In the genomic region with DNA sequence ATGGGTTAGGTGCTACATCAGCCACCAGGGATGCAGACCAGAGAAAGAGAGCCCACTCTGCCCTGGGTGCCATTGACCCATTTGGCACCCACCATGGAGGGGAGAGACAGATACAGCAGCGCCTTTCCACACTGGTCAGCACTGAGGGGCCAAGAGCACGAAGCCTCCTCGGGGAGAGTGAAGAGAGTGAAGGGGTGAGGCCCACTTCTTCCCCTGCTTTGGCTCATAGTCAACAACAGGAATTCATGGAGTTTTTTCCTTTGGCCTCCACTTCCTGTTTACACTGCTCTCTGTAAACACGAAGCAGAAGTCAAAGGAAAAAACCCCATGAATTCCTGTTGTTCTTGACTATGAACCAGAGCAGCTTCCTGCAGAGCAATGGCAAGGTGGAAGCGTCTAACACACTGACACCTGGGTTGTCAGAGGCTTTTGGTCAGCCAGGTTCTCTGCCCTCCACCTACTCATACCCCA, we compare ENCODE assay signal across 1 cellular context.
TF ChIP-seq lines count a peak whose summit lies in the region.

No MANE protein-coding gene starts in this region.

TF ChIP-seq in HepG2, 621 proteins besides CTCF, POLR2A, EP300 and RAD21 (continued from another document and continues in another):
- TF ChIP-seq E2F1 (CRISPR knock-in tag; IDR thresholded peaks at IDR 0.05), result no peak
- no peak for TF ChIP-seq ZNF562 (CRISPR knock-in tag; IDR thresholded peaks at IDR 0.05; ENCODE audit: borderline replicate concordance)
- no peak for TF ChIP-seq ZBTB8A (CRISPR knock-in tag; IDR thresholded peaks at IDR 0.05; ENCODE audit: borderline replicate concordance, low read depth)
- TF ChIP-seq SIX1 (CRISPR knock-in tag; IDR thresholded peaks at IDR 0.05; ENCODE audit: borderline replicate concordance), result no peak
- peak; percentile 65 for TF ChIP-seq ZNF770 (CRISPR knock-in tag; IDR thresholded peaks at IDR 0.05)
- TF ChIP-seq XRCC5 (optimal IDR thresholded peaks at IDR 0.05; ENCODE audit: low read length), result no peak
- peak; percentile 87; the same call in 1 of the 2 replicates for TF ChIP-seq NFIC (IDR thresholded peaks at IDR 0.05; ENCODE audit: low read length)
- TF ChIP-seq TCF7 (IDR thresholded peaks at IDR 0.05; ENCODE audit: low read depth), result no peak
- TF ChIP-seq ZNF24 (IDR thresholded peaks at IDR 0.05), result peak; percentile 52; the same call in 1 of the 2 replicates
- no peak for TF ChIP-seq CCAR2 (optimal IDR thresholded peaks at IDR 0.05; ENCODE audit: low read depth, low read length)
- no peak for TF ChIP-seq HNRNPK (IDR thresholded peaks at IDR 0.05; ENCODE audit: low read depth, low read length, poor library complexity, severe bottlenecking)
- TF ChIP-seq HOXA5 (CRISPR knock-in tag; IDR thresholded peaks at IDR 0.05), result no peak
- TF ChIP-seq ZNF501 (CRISPR knock-in tag; IDR thresholded peaks at IDR 0.05), result peak; percentile 69
- TF ChIP-seq MLLT10 (CRISPR knock-in tag; IDR thresholded peaks at IDR 0.05), result no peak
- no peak for TF ChIP-seq REXO4 (CRISPR knock-in tag; IDR thresholded peaks at IDR 0.05; ENCODE audit: borderline replicate concordance)
- TF ChIP-seq ZNF883 (CRISPR knock-in tag; IDR thresholded peaks at IDR 0.05; ENCODE audit: not compliant biosample characterization), result no peak
- TF ChIP-seq ZHX1 (CRISPR knock-in tag; IDR thresholded peaks at IDR 0.05; ENCODE audit: low read depth), result no peak
- no peak; the same call in 1 of the 2 replicates for TF ChIP-seq HOXA3 (CRISPR knock-in tag; IDR thresholded peaks at IDR 0.05)
- TF ChIP-seq RCOR2 (CRISPR knock-in tag; IDR thresholded peaks at IDR 0.05), result 0 out of 2 replicates have a peak, but pooled peaks have one; percentile 42
- TF ChIP-seq ZNF709 (CRISPR knock-in tag; IDR thresholded peaks at IDR 0.05), result 0 out of 2 replicates have a peak, but pooled peaks have one; percentile 63
- TF ChIP-seq DPF2 (CRISPR knock-in tag; IDR thresholded peaks at IDR 0.05; ENCODE audit: borderline replicate concordance, low read depth), result peak; percentile 53; the same call in 1 of the 2 replicates
- no peak for TF ChIP-seq ZBTB14 (CRISPR knock-in tag; IDR thresholded peaks at IDR 0.05)
- peak; percentile 89; the same call in 1 of the 2 replicates for TF ChIP-seq IKZF5 (CRISPR knock-in tag; IDR thresholded peaks at IDR 0.05)
- no peak for TF ChIP-seq ZNF552 (CRISPR knock-in tag; IDR thresholded peaks at IDR 0.05; ENCODE audit: borderline replicate concordance)
- TF ChIP-seq ZNF484 (CRISPR knock-in tag; IDR thresholded peaks at IDR 0.05; ENCODE audit: borderline replicate concordance, low read depth), result no peak
- TF ChIP-seq, protein P1, sequence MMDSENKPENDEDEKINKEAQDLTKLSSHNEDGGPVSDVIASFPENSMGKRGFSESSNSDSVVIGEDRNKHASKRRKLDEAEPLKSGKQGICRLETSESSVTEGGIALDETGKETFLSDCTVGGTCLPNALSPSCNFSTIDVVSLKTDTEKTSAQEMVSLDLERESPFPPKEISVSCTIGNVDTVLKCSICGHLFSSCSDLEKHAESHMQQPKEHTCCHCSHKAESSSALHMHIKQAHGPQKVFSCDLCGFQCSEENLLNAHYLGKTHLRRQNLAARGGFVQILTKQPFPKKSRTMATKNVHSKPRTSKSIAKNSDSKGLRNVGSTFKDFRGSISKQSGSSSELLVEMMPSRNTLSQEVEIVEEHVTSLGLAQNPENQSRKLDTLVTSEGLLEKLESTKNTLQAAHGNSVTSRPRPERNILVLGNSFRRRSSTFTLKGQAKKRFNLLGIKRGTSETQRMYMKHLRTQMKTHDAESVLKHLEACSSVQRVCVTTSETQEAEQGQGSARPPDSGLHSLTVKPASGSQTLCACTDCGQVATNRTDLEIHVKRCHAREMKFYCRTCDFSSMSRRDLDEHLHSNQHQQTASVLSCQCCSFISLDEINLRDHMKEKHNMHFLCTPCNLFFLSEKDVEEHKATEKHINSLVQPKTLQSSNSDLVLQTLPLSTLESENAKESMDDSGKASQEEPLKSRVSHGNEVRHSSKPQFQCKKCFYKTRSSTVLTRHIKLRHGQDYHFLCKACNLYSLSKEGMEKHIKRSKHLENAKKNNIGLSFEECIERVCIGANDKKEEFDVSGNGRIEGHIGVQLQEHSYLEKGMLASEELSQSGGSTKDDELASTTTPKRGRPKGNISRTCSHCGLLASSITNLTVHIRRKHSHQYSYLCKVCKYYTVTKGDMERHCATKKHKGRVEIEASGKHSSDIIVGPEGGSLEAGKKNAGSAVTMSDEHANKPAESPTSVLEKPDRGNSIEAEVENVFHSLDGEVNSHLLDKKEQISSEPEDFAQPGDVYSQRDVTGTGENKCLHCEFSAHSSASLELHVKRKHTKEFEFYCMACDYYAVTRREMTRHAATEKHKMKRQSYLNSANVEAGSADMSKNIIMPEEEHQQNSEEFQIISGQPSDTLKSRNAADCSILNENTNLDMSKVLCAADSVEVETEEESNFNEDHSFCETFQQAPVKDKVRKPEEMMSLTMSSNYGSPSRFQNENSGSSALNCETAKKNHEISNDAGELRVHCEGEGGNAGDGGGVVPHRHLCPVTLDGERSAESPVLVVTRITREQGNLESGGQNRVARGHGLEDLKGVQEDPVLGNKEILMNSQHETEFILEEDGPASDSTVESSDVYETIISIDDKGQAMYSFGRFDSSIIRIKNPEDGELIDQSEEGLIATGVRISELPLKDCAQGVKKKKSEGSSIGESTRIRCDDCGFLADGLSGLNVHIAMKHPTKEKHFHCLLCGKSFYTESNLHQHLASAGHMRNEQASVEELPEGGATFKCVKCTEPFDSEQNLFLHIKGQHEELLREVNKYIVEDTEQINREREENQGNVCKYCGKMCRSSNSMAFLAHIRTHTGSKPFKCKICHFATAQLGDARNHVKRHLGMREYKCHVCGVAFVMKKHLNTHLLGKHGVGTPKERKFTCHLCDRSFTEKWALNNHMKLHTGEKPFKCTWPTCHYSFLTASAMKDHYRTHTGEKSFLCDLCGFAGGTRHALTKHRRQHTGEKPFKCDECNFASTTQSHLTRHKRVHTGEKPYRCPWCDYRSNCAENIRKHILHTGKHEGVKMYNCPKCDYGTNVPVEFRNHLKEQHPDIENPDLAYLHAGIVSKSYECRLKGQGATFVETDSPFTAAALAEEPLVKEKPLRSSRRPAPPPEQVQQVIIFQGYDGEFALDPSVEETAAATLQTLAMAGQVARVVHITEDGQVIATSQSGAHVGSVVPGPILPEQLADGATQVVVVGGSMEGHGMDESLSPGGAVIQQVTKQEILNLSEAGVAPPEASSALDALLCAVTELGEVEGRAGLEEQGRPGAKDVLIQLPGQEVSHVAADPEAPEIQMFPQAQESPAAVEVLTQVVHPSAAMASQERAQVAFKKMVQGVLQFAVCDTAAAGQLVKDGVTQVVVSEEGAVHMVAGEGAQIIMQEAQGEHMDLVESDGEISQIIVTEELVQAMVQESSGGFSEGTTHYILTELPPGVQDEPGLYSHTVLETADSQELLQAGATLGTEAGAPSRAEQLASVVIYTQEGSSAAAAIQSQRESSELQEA (CRISPR knock-in tag; IDR thresholded peaks at IDR 0.05; ENCODE audit: not compliant biosample characterization), result no peak
- no peak for TF ChIP-seq GATAD1 (CRISPR knock-in tag; IDR thresholded peaks at IDR 0.05)
- TF ChIP-seq RARA (CRISPR knock-in tag; IDR thresholded peaks at IDR 0.05), result peak; percentile 60
- no peak for TF ChIP-seq ZBTB21 (CRISPR knock-in tag; IDR thresholded peaks at IDR 0.05)
- no peak for TF ChIP-seq IKZF4 (CRISPR knock-in tag; IDR thresholded peaks at IDR 0.05; ENCODE audit: borderline replicate concordance, low read depth, not compliant biosample characterization)
- no peak for TF ChIP-seq ZNF205 (CRISPR knock-in tag; IDR thresholded peaks at IDR 0.05)
- no peak for TF ChIP-seq NR2C2 (CRISPR knock-in tag; IDR thresholded peaks at IDR 0.05; ENCODE audit: borderline replicate concordance)
- TF ChIP-seq TBX2 (CRISPR knock-in tag; IDR thresholded peaks at IDR 0.05; ENCODE audit: borderline replicate concordance), result no peak; the same call in 1 of the 2 replicates
- no peak for TF ChIP-seq ZFP36 (IDR thresholded peaks at IDR 0.05; ENCODE audit: borderline replicate concordance, low read depth, low read length, partially characterized antibody)
- TF ChIP-seq KDM5B (CRISPR knock-in tag; IDR thresholded peaks at IDR 0.05; ENCODE audit: borderline replicate concordance), result no peak; the same call in 1 of the 2 replicates
- TF ChIP-seq, protein P2, sequence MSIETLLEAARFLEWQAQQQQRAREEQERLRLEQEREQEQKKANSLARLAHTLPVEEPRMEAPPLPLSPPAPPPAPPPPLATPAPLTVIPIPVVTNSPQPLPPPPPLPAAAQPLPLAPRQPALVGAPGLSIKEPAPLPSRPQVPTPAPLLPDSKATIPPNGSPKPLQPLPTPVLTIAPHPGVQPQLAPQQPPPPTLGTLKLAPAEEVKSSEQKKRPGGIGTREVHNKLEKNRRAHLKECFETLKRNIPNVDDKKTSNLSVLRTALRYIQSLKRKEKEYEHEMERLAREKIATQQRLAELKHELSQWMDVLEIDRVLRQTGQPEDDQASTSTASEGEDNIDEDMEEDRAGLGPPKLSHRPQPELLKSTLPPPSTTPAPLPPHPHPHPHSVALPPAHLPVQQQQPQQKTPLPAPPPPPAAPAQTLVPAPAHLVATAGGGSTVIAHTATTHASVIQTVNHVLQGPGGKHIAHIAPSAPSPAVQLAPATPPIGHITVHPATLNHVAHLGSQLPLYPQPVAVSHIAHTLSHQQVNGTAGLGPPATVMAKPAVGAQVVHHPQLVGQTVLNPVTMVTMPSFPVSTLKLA (IDR thresholded peaks at IDR 0.05), result no peak
- TF ChIP-seq POGZ (CRISPR knock-in tag; IDR thresholded peaks at IDR 0.05), result peak; percentile 76
- TF ChIP-seq ZNF670 (CRISPR knock-in tag; IDR thresholded peaks at IDR 0.05; ENCODE audit: borderline replicate concordance), result no peak
- TF ChIP-seq GATA4 (IDR thresholded peaks at IDR 0.05; ENCODE audit: borderline replicate concordance, low read depth), result no peak
